ENCODE assay signal across 21 cellular contexts in genomic region chr10:77151395-77151794, GRCh38.
DNase-seq lines count a peak whose midpoint lies in the region; ATAC-seq and TF ChIP-seq lines count a peak whose summit lies in the region.
"Had no signal": no experiment of that assay in that cellular context is flagged by ENCODE, and none has a peak within 500 bp of the region (broad histone marks: within the 10 kb centered on the region; RNA-seq: fewer than 3 reads in every experiment).

No MANE protein-coding gene starts in this region.

- peak; percentile 25 for DNase-seq in D341Med (ENCODE audit: low spot score)
- no peak for DNase-seq in H9
- peak; percentile 79 for DNase-seq in WERI-Rb-1
- DNase-seq in osteocyte (ENCODE audit: extremely low spot score, unreplicated experiment): no peak
- no peak for DNase-seq in foreskin keratinocyte
- no peak for DNase-seq in activated CD4-positive, alpha-beta memory T cell treated with anti-CD3 and anti-CD28 coated beads for 36 hours
- DNase-seq: 8988T; ACHN; AML-193; BE2C; CD4-positive, alpha-beta T cell; CD8-positive, alpha-beta memory T cell; DMS53; DMS79 treated with DMSO at 0.1 percent for 48 hours; GF-D8; H7 had no signal

- no peaks in the 10 kb centered on the region for H3K23me2 ChIP-seq in H9 (ENCODE audit: insufficient read length, low read depth, low read length, poor library complexity, severe bottlenecking)

- H4K20me1 ChIP-seq in H9 (ENCODE audit: control insufficient read depth, insufficient read depth, insufficient read length): no peaks in the 10 kb centered on the region

- H3K4me3 Mint-ChIP-seq in H9 (peak overlapping the region in 1 of 2 experiments; percentile 38; a peak in 2 of 5 replicates), osteocyte (ENCODE audit: unreplicated experiment) (no peak overlapping the region)
- no peak overlapping the region for H3K4me3 Mint-ChIP-seq in activated CD4-positive, alpha-beta memory T cell treated with anti-CD3 and anti-CD28 coated beads for 36 hours
- H3K4me3 Mint-ChIP-seq: CD14-positive monocyte; CD4-positive, alpha-beta T cell; CD8-positive, alpha-beta memory T cell had no signal

- H3K79me2 ChIP-seq in H9 (ENCODE audit: insufficient read depth, low read length): no peaks in the 10 kb centered on the region

- H3K79me1 ChIP-seq in H9 (ENCODE audit: insufficient read depth, low read depth, low read length, poor library complexity, severe bottlenecking): no peaks in the 10 kb centered on the region

- no peak for ATAC-seq in GM18868 (IDR thresholded peaks at IDR 0.05; ENCODE audit: unreplicated experiment)
- ATAC-seq in foreskin keratinocyte: no peak
- ATAC-seq: A549, HCT116 had no signal

- H3K27ac Mint-ChIP-seq in H9 (peak overlapping the region in 2 of 3 experiments; percentile 10 to 45; a peak in 1 of 7 replicates), osteocyte (ENCODE audit: unreplicated experiment) (peak overlapping the region; percentile 50)
- no peak overlapping the region for H3K27ac Mint-ChIP-seq in activated CD4-positive, alpha-beta memory T cell treated with anti-CD3 and anti-CD28 coated beads for 36 hours
- H3K27ac Mint-ChIP-seq: CD14-positive monocyte; CD4-positive, alpha-beta T cell; CD8-positive, alpha-beta memory T cell had no signal

- no peak overlapping the region for H2AK5ac ChIP-seq in H9 (ENCODE audit: insufficient read length, low read length)

- no peaks in the 10 kb centered on the region for H3K36me3 ChIP-seq in WERI-Rb-1
- H3K36me3 ChIP-seq: BE2C; BLaER1 treated with 17β-estradiol and CSF1 and Interleukin-3, amounts not matched to agents 10 nM and 100 nM had no signal

- H3K56ac ChIP-seq in H9 (ENCODE audit: insufficient read length, low read depth, low read length): no peak overlapping the region

- no peak overlapping the region for H3T11ph ChIP-seq in H9 (ENCODE audit: low read length)

- H3K27me3 Mint-ChIP-seq in H9 (ENCODE audit: low read depth) (peaks cover 3% of the 10 kb centered on the region), osteocyte (ENCODE audit: unreplicated experiment) (no peaks in the 10 kb centered on the region)
- H3K27me3 Mint-ChIP-seq in activated CD4-positive, alpha-beta memory T cell treated with anti-CD3 and anti-CD28 coated beads for 36 hours: no peaks in the 10 kb centered on the region

- CTCF ChIA-PET in activated CD4-positive, alpha-beta memory T cell treated with anti-CD3 and anti-CD28 coated beads for 36 hours (lab: Charles Lee): no interaction called here

- no peak overlapping the region for H3K23ac ChIP-seq in H9 (ENCODE audit: insufficient read length, low read depth, low read length)

- no peaks in the 10 kb centered on the region for H3K36me3 Mint-ChIP-seq in H9 (ENCODE audit: insufficient read depth in 1 of 3, low read depth in 3 of 3)
- peaks cover 6% of the 10 kb centered on the region for H3K36me3 Mint-ChIP-seq in osteocyte (ENCODE audit: unreplicated experiment)
- H3K36me3 Mint-ChIP-seq in activated CD4-positive, alpha-beta memory T cell treated with anti-CD3 and anti-CD28 coated beads for 36 hours: no peaks in the 10 kb centered on the region
- H3K36me3 Mint-ChIP-seq: CD14-positive monocyte; CD8-positive, alpha-beta memory T cell had no signal

- H3K9me3 ChIP-seq in H9 (ENCODE audit: control insufficient read depth, low read depth, low read length) (no peaks in the 10 kb centered on the region), WERI-Rb-1 (ENCODE audit: severe bottlenecking) (no peaks in the 10 kb centered on the region)
- H3K9me3 ChIP-seq: A549; BE2C; BLaER1 treated with 17β-estradiol and CSF1 and Interleukin-3, amounts not matched to agents 10 nM and 100 nM had no signal

- H2BK15ac ChIP-seq in H9 (ENCODE audit: low read depth, low read length): no peak overlapping the region

- peaks cover 54% of the 10 kb centered on the region in 2 experiments for H3K4me1 Mint-ChIP-seq in H9
- H3K4me1 Mint-ChIP-seq in osteocyte (ENCODE audit: unreplicated experiment): peaks cover 78% of the 10 kb centered on the region
- H3K4me1 Mint-ChIP-seq in activated CD4-positive, alpha-beta memory T cell treated with anti-CD3 and anti-CD28 coated beads for 36 hours (ENCODE audit: low read depth): no peaks in the 10 kb centered on the region
- H3K4me1 Mint-ChIP-seq: CD14-positive monocyte; CD8-positive, alpha-beta memory T cell had no signal

- no peak overlapping the region for H4K91ac ChIP-seq in H9 (ENCODE audit: insufficient read length, low read depth, low read length)

- POLR2A ChIA-PET in activated CD4-positive, alpha-beta memory T cell treated with anti-CD3 and anti-CD28 coated beads for 36 hours (lab: Charles Lee): no interaction called here

- H3K27me3 ChIP-seq in H9 (ENCODE audit: insufficient read depth, low read length): no peaks in the 10 kb centered on the region
- no peaks in the 10 kb centered on the region for H3K27me3 ChIP-seq in WERI-Rb-1 (ENCODE audit: insufficient read depth, low read depth, severe bottlenecking)
- no peaks in the 10 kb centered on the region for H3K27me3 ChIP-seq in foreskin keratinocyte
- H3K27me3 ChIP-seq: BE2C; BLaER1 treated with 17β-estradiol and CSF1 and Interleukin-3, amounts not matched to agents 10 nM and 100 nM had no signal

- H2AFZ ChIP-seq in H9 (ENCODE audit: low read length): no peak overlapping the region

- H2BK20ac ChIP-seq in H9 (ENCODE audit: low read depth, low read length, poor library complexity, severe bottlenecking): no peak overlapping the region

- H3K18ac ChIP-seq in H9 (ENCODE audit: insufficient read length, low read depth, low read length): no peak overlapping the region

- H3K4me3 ChIP-seq in WERI-Rb-1 (ENCODE audit: low read depth, low read length): no peak overlapping the region
- H3K4me3 ChIP-seq: A549; BLaER1 treated with 17β-estradiol and CSF1 and Interleukin-3, amounts not matched to agents 10 nM and 100 nM had no signal

- no peak overlapping the region for H4K8ac ChIP-seq in H9 (replicated peaks; ENCODE audit: insufficient read length, low read depth, low read length)

- no peak overlapping the region for H3K4me2 ChIP-seq in H9 (ENCODE audit: insufficient read depth, insufficient read length, low read length)
- H3K4me2 ChIP-seq: A549; BLaER1 treated with 17β-estradiol and CSF1 and Interleukin-3, amounts not matched to agents 10 nM and 100 nM had no signal

- H3K14ac ChIP-seq in H9 (ENCODE audit: insufficient read depth, low read length): no peak overlapping the region

- no peak overlapping the region for H2BK120ac ChIP-seq in H9 (ENCODE audit: low read depth, low read length, poor library complexity, severe bottlenecking)

- no peak overlapping the region for H2BK5ac ChIP-seq in H9 (ENCODE audit: insufficient read length, low read length)

- H3K9me3 Mint-ChIP-seq in H9 (no peaks in the 10 kb centered on the region), osteocyte (ENCODE audit: unreplicated experiment) (no peaks in the 10 kb centered on the region)
- H3K9me3 Mint-ChIP-seq in activated CD4-positive, alpha-beta memory T cell treated with anti-CD3 and anti-CD28 coated beads for 36 hours: no peaks in the 10 kb centered on the region
- H3K9me3 Mint-ChIP-seq: CD4-positive, alpha-beta T cell; CD8-positive, alpha-beta memory T cell had no signal

- H4K5ac ChIP-seq in H9 (ENCODE audit: insufficient read length, low read depth, low read length): no peak overlapping the region

- H3K9ac ChIP-seq in H9 (ENCODE audit: extremely low read depth, insufficient read length, low read length): no peak overlapping the region
- H3K9ac ChIP-seq: BLaER1 treated with 17β-estradiol and CSF1 and Interleukin-3, amounts not matched to agents 10 nM and 100 nM had no signal

- TF ChIP-seq CTCF in H9 (conservative IDR thresholded peaks at IDR 0.05): no peak
- no peak for TF ChIP-seq CTCF in WERI-Rb-1 (IDR thresholded peaks at IDR 0.05; ENCODE audit: low read depth, low read length)
- TF ChIP-seq CTCF in osteocyte (IDR thresholded peaks at IDR 0.05): no peak
- no peak for TF ChIP-seq CTCF in foreskin keratinocyte (conservative IDR thresholded peaks at IDR 0.05)

- H3K27ac ChIP-seq in H9 (ENCODE audit: insufficient read length, low read depth, low read length) (no peak overlapping the region), WERI-Rb-1 (no peak overlapping the region; the same call in 1 of the 2 replicates), foreskin keratinocyte (no peak overlapping the region)
- H3K27ac ChIP-seq: A549; BLaER1 treated with 17β-estradiol and CSF1 and Interleukin-3, amounts not matched to agents 10 nM and 100 nM had no signal

- H3K4me1 ChIP-seq in H9 (ENCODE audit: insufficient read depth, low read length) (peaks cover 12% of the 10 kb centered on the region; the same call in 1 of the 2 replicates), foreskin keratinocyte (peaks cover 11% of the 10 kb centered on the region)
- H3K4me1 ChIP-seq: BE2C; BLaER1 treated with 17β-estradiol and CSF1 and Interleukin-3, amounts not matched to agents 10 nM and 100 nM had no signal

- no peak overlapping the region for H3K4ac ChIP-seq in H9 (ENCODE audit: low read depth, low read length)

- no CpG with 5 or more reads among the region's 1 CpG for WGBS in H9 (ENCODE audit: extremely low coverage, insufficient read length, low lambda C conversion rate)

- intact Hi-C loops in activated CD4-positive, alpha-beta memory T cell treated with anti-CD3 and anti-CD28 coated beads for 36 hours (cut with micrococcal nuclease): no loop called here

- H2BK12ac ChIP-seq in H9 (ENCODE audit: insufficient read length, low read depth, low read length): no peak overlapping the region

Comparison
In these comparisons a context has a peak if more than half of its experiments do, and no peak if none do; other contexts are left out.
1. DNase-seq: peak in D341Med (single experiment) and WERI-Rb-1 (single experiment); none in H9 (single experiment), osteocyte (single experiment), foreskin keratinocyte (0 of 2) and activated CD4-positive, alpha-beta memory T cell treated with anti-CD3 and anti-CD28 coated beads for 36 hours (single experiment).